8 cellular contexts compared by ENCODE assay signal in genomic region chr15:78506971-78507830, GRCh38.
A peak's percentile ranks its signal among the peaks of the same experiment; 100 is the strongest.
DNase-seq lines count a peak whose midpoint lies in the region; ATAC-seq lines count a peak whose summit lies in the region.

Gene HYKK, plus strand, starts transcription at chr15:78507577. Its CDS starts 5,512 bp downstream, at chr15:78513089.

- peak within 1 kb of the TSS; percentile 46 for H3K27ac ChIP-seq in layer of hippocampus (ENCODE audit: low read depth, low read length)

- ATAC-seq in HG03457 (IDR thresholded peaks at IDR 0.05; ENCODE audit: unreplicated experiment): peak; percentile 82

- peak; percentile 96 for DNase-seq in Ammon's horn (ENCODE audit: low spot score)
- DNase-seq in GM19240 (ENCODE audit: insufficient read length, low spot score): peak; percentile 72
- DNase-seq in NCI-H524 (lab: John Stamatoyannopoulos, UW): peak; percentile 99
- peak; percentile 87 for DNase-seq in activated CD4-positive, alpha-beta T cell treated with anti-CD3 and anti-CD28 coated beads for 48 hours
- peak; percentile 44 for DNase-seq in cortex of kidney (lab: John Stamatoyannopoulos, UW)
- peak; percentile 16 to 42 for DNase-seq in stimulated activated CD4-positive, alpha-beta T cell treated with anti-CD3 and anti-CD28 coated beads, Interleukin-1b, Interleukin-23, amount 100 ng/mL, for 1 hour (ENCODE audit: low read depth in 2 of 2)

- no peaks in the 10 kb centered on the region for H3K27me3 ChIP-seq in layer of hippocampus (ENCODE audit: control insufficient read depth, insufficient read depth, low read length)

Comparison
In these comparisons a context has a peak if more than half of its experiments do, and no peak if none do; other contexts are left out.
1. Peak in every context shown above with its lines: DNase-seq, ATAC-seq and H3K27ac ChIP-seq.
2. DNase-seq: peak in every context shown above with its lines; median percentile 99 in NCI-H524; 96 in Ammon's horn; 87 in activated CD4-positive, alpha-beta T cell treated with anti-CD3 and anti-CD28 coated beads for 48 hours; 72 in GM19240; 44 in cortex of kidney; 29 in stimulated activated CD4-positive, alpha-beta T cell treated with anti-CD3 and anti-CD28 coated beads, Interleukin-1b, Interleukin-23, amount 100 ng/mL, for 1 hour.